14 cellular contexts compared by ENCODE assay signal in genomic region chr11:18900151-18900611, GRCh38. TPM values are rescaled to one million over a fixed set of nuclear protein-coding genes. Genes with fewer than 3 reads are reported as not detected.
"Had no signal": no experiment of that assay in that cellular context is flagged by ENCODE, and none has a peak within 500 bp of the region (broad histone marks: within the 10 kb centered on the region; RNA-seq: fewer than 3 reads in every experiment).

No MANE protein-coding gene starts in this region.

RNA-seq across cellular contexts. Expression of gene MRGPRX1, which starts 39.0 kb away (rescaled TPM):
- total RNA-seq: activated CD4-positive, alpha-beta memory T cell treated with anti-CD3 and anti-CD28 coated beads, Interleukin-2, amount 10 ng/mL, durations not matched to agents 7 days and 5 days; activated CD8-positive, alpha-beta memory T cell treated with anti-CD3 and anti-CD28 coated beads, Interleukin-2, amount 10 ng/mL, durations not matched to agents 7 days and 5 days; cardiac muscle cell; chondrocyte; kidney; left lung; lung microvascular endothelial cell; neural crest cell; osteocyte; pulmonary artery endothelial cell; right lobe of liver; suprapubic skin; transverse colon had no signal
- polyA plus RNA-seq: cardiac muscle cell, small intestine had no signal
